Comparison of ENCODE assay signal across 2 cellular contexts in genomic region chr14:34273716-34274115, GRCh38.
A peak's percentile ranks its signal among the peaks of the same experiment; 100 is the strongest.
DNase-seq lines count a peak whose midpoint lies in the region; ATAC-seq and TF ChIP-seq lines count a peak whose summit lies in the region.
"Not testable (repeated sequence)": the region's sequence is repeated elsewhere in the genome, so short reads cannot be mapped to it uniquely, and the experiment has no call there.

No MANE protein-coding gene starts in this region.

- DNase-seq in activated naive CD8-positive, alpha-beta T cell treated with anti-CD3 and anti-CD28 coated beads, Interleukin-2, amount 10 ng/mL, durations not matched to agents 7 days and 5 days, result not testable (repeated sequence)

- CTCF ChIA-PET in HEK293 (lab: Yijun Ruan, JAX), result interaction anchor here (1.1 kb wide), 1 partner anchor 49 kb away, joined by 3 read pairs; no protein-coding TSS in a partner anchor

- POLR2A ChIA-PET in HEK293 (lab: Yijun Ruan, JAX); activated naive CD8-positive, alpha-beta T cell treated with anti-CD3 and anti-CD28 coated beads, Interleukin-2, amount 10 ng/mL, durations not matched to agents 7 days and 5 days (lab: Charles Lee): not testable (repeated sequence)

- not testable (repeated sequence) for H3K36me3 ChIP-seq in HEK293 (ENCODE audit: control insufficient read depth in 2 of 2, insufficient read depth in 1 of 2, low read length in 2 of 2)

- H3K27ac Mint-ChIP-seq in activated naive CD8-positive, alpha-beta T cell treated with anti-CD3 and anti-CD28 coated beads, Interleukin-2, amount 10 ng/mL, durations not matched to agents 7 days and 5 days, result peak overlapping the region; percentile 13

- ATAC-seq in activated naive CD8-positive, alpha-beta T cell treated with anti-CD3 and anti-CD28 coated beads, Interleukin-2, amount 10 ng/mL, durations not matched to agents 7 days and 5 days (ENCODE audit: low read depth), result not testable (repeated sequence)

- TF ChIP-seq CTCF in HEK293 (tag by site-specific recombination; IDR thresholded peaks at IDR 0.05), result not testable (repeated sequence)

- not testable (repeated sequence) for H3K4me1 ChIP-seq in HEK293 (ENCODE audit: control insufficient read depth, insufficient read depth, low read length)

- not testable (repeated sequence) for H3K9me3 Mint-ChIP-seq in activated naive CD8-positive, alpha-beta T cell treated with anti-CD3 and anti-CD28 coated beads, Interleukin-2, amount 10 ng/mL, durations not matched to agents 7 days and 5 days

- H3K4me3 ChIP-seq in HEK293 (ENCODE audit: low read depth, low read length), result not testable (repeated sequence)

- peaks cover 11% of the 10 kb centered on the region for H3K27me3 Mint-ChIP-seq in activated naive CD8-positive, alpha-beta T cell treated with anti-CD3 and anti-CD28 coated beads, Interleukin-2, amount 10 ng/mL, durations not matched to agents 7 days and 5 days

- not testable (repeated sequence) for H3K4me1 Mint-ChIP-seq in activated naive CD8-positive, alpha-beta T cell treated with anti-CD3 and anti-CD28 coated beads, Interleukin-2, amount 10 ng/mL, durations not matched to agents 7 days and 5 days

- H3K36me3 Mint-ChIP-seq in activated naive CD8-positive, alpha-beta T cell treated with anti-CD3 and anti-CD28 coated beads, Interleukin-2, amount 10 ng/mL, durations not matched to agents 7 days and 5 days, result not testable (repeated sequence)

- not testable (repeated sequence) for H3K4me3 Mint-ChIP-seq in activated naive CD8-positive, alpha-beta T cell treated with anti-CD3 and anti-CD28 coated beads, Interleukin-2, amount 10 ng/mL, durations not matched to agents 7 days and 5 days

- H3K27ac ChIP-seq in HEK293 (ENCODE audit: extremely low read depth, low read depth, low read length), result not testable (repeated sequence)

- H3K9me3 ChIP-seq in HEK293 (ENCODE audit: control insufficient read depth, insufficient read depth, low read depth, low read length), result not testable (repeated sequence)

TF ChIP-seq in HEK293, 187 proteins besides CTCF, POLR2A, EP300 and RAD21:
- TF ChIP-seq ZNF146 (tag by site-specific recombination; IDR thresholded peaks at IDR 0.05), result peak; percentile 95
